1 cellular context compared by ENCODE assay signal in genomic region chr22:19955241-19956128, GRCh38.
TF ChIP-seq lines count a peak whose summit lies in the region.

No MANE protein-coding gene starts in this region.

TF ChIP-seq in K562, 482 proteins besides CTCF, POLR2A, EP300 and RAD21 (continued from another document):
- TF ChIP-seq REST (CRISPR knock-in tag; IDR thresholded peaks at IDR 0.05; ENCODE audit: low read depth) (0 out of 2 replicates have a peak, but pooled peaks have one; percentile 12), THAP12 (CRISPR knock-in tag; IDR thresholded peaks at IDR 0.05) (0 out of 2 replicates have a peak, but pooled peaks have one; percentile 31), GTF3C2 (IDR thresholded peaks at IDR 0.05; ENCODE audit: borderline replicate concordance, extremely low read depth, insufficient read length) (no peak), HDAC2 (IDR thresholded peaks at IDR 0.05) (no peak), SOX6 (IDR thresholded peaks at IDR 0.05) (no peak), XRCC5 (IDR thresholded peaks at IDR 0.05; ENCODE audit: low read depth, low read length) (no peak), ZNF717 (CRISPR knock-in tag; IDR thresholded peaks at IDR 0.05) (no peak), NR2C1 (IDR thresholded peaks at IDR 0.05) (no peak), NR2C1 (tag; IDR thresholded peaks at IDR 0.05) (no peak), ARNT (IDR thresholded peaks at IDR 0.05) (no peak), SIRT6 (IDR thresholded peaks at IDR 0.05; ENCODE audit: low read depth, low read length) (peak; percentile 63), RBBP5 (IDR thresholded peaks at IDR 0.05; ENCODE audit: borderline replicate concordance, insufficient read depth, low read length, poor library complexity, severe bottlenecking) (peak; percentile 24), ZNF764 (CRISPR knock-in tag; IDR thresholded peaks at IDR 0.05; ENCODE audit: low read depth) (peak; percentile 40; the same call in 1 of the 2 replicates), MEIS2 (IDR thresholded peaks at IDR 0.05; ENCODE audit: partially characterized antibody) (peak; percentile 21), POLR2G (IDR thresholded peaks at IDR 0.05; ENCODE audit: low read depth, low read length) (peak; percentile 83), PRMT5 (CRISPR knock-in tag; IDR thresholded peaks at IDR 0.05) (peak; percentile 60; the same call in 1 of the 2 replicates), ARID3B (CRISPR knock-in tag; IDR thresholded peaks at IDR 0.05; ENCODE audit: borderline replicate concordance) (peak; percentile 38; the same call in 1 of the 2 replicates), SNRNP70 (optimal IDR thresholded peaks at IDR 0.05; ENCODE audit: low read depth, low read length) (peak; percentile 80), STAT6 (CRISPR knock-in tag; IDR thresholded peaks at IDR 0.05) (no peak; the same call in 1 of the 2 replicates), MAX (CRISPR knock-in tag; IDR thresholded peaks at IDR 0.05) (no peak), ZBTB17 (CRISPR knock-in tag; IDR thresholded peaks at IDR 0.05) (no peak), RB1 (IDR thresholded peaks at IDR 0.05; ENCODE audit: low read depth) (0 out of 2 replicates have a peak, but pooled peaks have one; percentile 19), TEAD4 (IDR thresholded peaks at IDR 0.05; ENCODE audit: low read length) (no peak), TEAD4 (CRISPR knock-in tag; IDR thresholded peaks at IDR 0.05; ENCODE audit: borderline replicate concordance) (no peak), MYC (IDR thresholded peaks at IDR 0.05; ENCODE audit: low read depth, low read length) (no peak), MYC (CRISPR knock-in tag; IDR thresholded peaks at IDR 0.05; ENCODE audit: borderline replicate concordance, low read depth) (0 out of 2 replicates have a peak, but pooled peaks have one; percentile 55), SMARCB1 (IDR thresholded peaks at IDR 0.05; ENCODE audit: insufficient read length, low read depth) (no peak), ZFP1 (CRISPR knock-in tag; IDR thresholded peaks at IDR 0.05) (peak; percentile 34; the same call in 1 of the 2 replicates)
